Comparison of ENCODE assay signal across 35 cellular contexts in the genomic region with DNA sequence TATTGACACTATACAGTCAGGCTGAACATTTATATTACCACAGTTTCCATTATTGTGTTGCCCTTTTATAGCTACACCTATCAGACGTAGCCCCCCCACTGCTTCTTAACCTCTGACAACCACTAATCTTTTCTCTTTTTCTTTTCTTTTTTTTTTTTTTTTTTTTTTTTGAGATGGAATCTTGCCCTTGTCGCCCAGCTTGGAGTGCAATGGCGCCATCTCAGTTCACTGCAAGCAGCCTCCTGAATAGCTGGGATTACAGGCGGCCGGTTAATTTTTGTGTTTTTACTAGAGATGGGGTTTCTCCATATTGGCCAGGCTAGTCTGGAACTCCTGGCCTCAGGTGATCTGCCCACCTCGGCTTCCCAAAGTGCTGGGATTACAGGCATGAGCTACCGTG.
A peak's percentile ranks its signal among the peaks of the same experiment; 100 is the strongest.
DNase-seq lines count a peak whose midpoint lies in the region; ATAC-seq and TF ChIP-seq lines count a peak whose summit lies in the region.
"Had no signal": no experiment of that assay in that cellular context is flagged by ENCODE, and none has a peak within 500 bp of the region (broad histone marks: within the 10 kb centered on the region; RNA-seq: fewer than 3 reads in every experiment).

No MANE protein-coding gene starts in this region.

- peaks cover 15% of the 10 kb centered on the region for H3K79me2 ChIP-seq in HCT116 (ENCODE audit: insufficient read depth, low read length)

- peaks cover 55% of the 10 kb centered on the region for H3K36me3 Mint-ChIP-seq in endodermal cell (ENCODE audit: low read depth)
- peaks cover 40% of the 10 kb centered on the region for H3K36me3 Mint-ChIP-seq in stimulated activated memory B cell treated with anti-CD40 and anti-IgM and Interleukin-4, amounts not matched to agents 10 μg/mL and 1 μg/mL and 100 μg/mL, for 72 hours

- H3K9me2 ChIP-seq in HCT116 (ENCODE audit: insufficient read depth) = no peaks in the 10 kb centered on the region

- WGBS in endodermal cell (ENCODE audit: insufficient coverage in 1 of 2, insufficient read length in 1 of 2), 2 experiments = 91 to 96% methylated on average over 3 to 7 of the region's 7 CpGs

- H3K9me3 ChIP-seq in A673 (ENCODE audit: low read depth, low read length, poor library complexity, severe bottlenecking) (no peaks in the 10 kb centered on the region), HCT116 (ENCODE audit: control insufficient read depth in 1 of 2, insufficient read depth in 1 of 2, low read depth in 1 of 2, low read length in 2 of 2) (no peaks in the 10 kb centered on the region), endodermal cell (ENCODE audit: control insufficient read depth, low read length) (no peaks in the 10 kb centered on the region)
- H3K9me3 ChIP-seq: ascending aorta, esophagus muscularis mucosa, heart left ventricle, right lobe of liver, spleen, uterus had no signal

- H3K4me3 Mint-ChIP-seq in endodermal cell = no peak overlapping the region
- no peak overlapping the region for H3K4me3 Mint-ChIP-seq in stimulated activated memory B cell treated with anti-CD40 and anti-IgM and Interleukin-4, amounts not matched to agents 10 μg/mL and 1 μg/mL and 100 μg/mL, for 72 hours
- H3K4me3 Mint-ChIP-seq: activated CD4-positive, alpha-beta T cell treated with anti-CD3 and anti-CD28 coated beads, Interleukin-2, amount 10 ng/mL, durations not matched to agents 7 days and 5 days; activated naive CD8-positive, alpha-beta T cell treated with anti-CD3 and anti-CD28 coated beads, Interleukin-2, amount 10 ng/mL, durations not matched to agents 7 days and 5 days; activated T-cell treated with anti-CD3 and anti-CD28 coated beads, Interleukin-2, amount 50 U/mL, for 4 hours; CD4-positive, alpha-beta memory T cell; effector memory CD8-positive, alpha-beta T cell; naive thymus-derived CD4-positive, alpha-beta T cell; stimulated activated naive CD8-positive, alpha-beta T cell treated with anti-CD3 and anti-CD28 coated beads, Interleukin-15, amount 100 ng/mL, for 72 hours had no signal

- CTCF ChIA-PET in A673 (lab: Charles Lee) (no interaction called here), HCT116 (lab: Charles Lee) (interaction anchor here (0.6 to 1.2 kb wide), 2 partner anchors 17 to 324 kb away, joined by 3 to 7 read pairs; no protein-coding TSS in a partner anchor)

- ATAC-seq in HCT116 = peak; percentile 46; the same call in 1 of the 2 replicates
- ATAC-seq in HG02840 (IDR thresholded peaks at IDR 0.05; ENCODE audit: low FRiP score, unreplicated experiment) = no peak
- no peak for ATAC-seq in stimulated activated memory B cell treated with anti-CD40 and anti-IgM and Interleukin-4, amounts not matched to agents 10 μg/mL and 1 μg/mL and 100 μg/mL, for 72 hours
- no peak for ATAC-seq in GM19351 (IDR thresholded peaks at IDR 0.05; ENCODE audit: unreplicated experiment)
- ATAC-seq: activated T-cell treated with anti-CD3 and anti-CD28 coated beads, Interleukin-2, amount 50 U/mL, for 4 hours; effector memory CD8-positive, alpha-beta T cell; foreskin keratinocyte; heart left ventricle; naive thymus-derived CD4-positive, alpha-beta T cell; stimulated activated naive CD8-positive, alpha-beta T cell treated with anti-CD3 and anti-CD28 coated beads, Interleukin-15, amount 100 ng/mL, for 72 hours had no signal

- H4K20me1 ChIP-seq in HCT116 (ENCODE audit: insufficient read depth) = no peaks in the 10 kb centered on the region

- TF ChIP-seq RAD21 in HCT116 (IDR thresholded peaks at IDR 0.05; ENCODE audit: low read depth) = no peak

- no peak overlapping the region for H2AFZ ChIP-seq in HCT116 (ENCODE audit: low read depth, low read length, poor library complexity, severe bottlenecking)

- POLR2A ChIA-PET in A673 (lab: Charles Lee; ENCODE audit: low non-redundant PET) (interaction anchor here (0.6 kb wide), 1 partner anchor 19 kb away, joined by 4 read pairs; no protein-coding TSS in a partner anchor), HCT116 (lab: Charles Lee) (interaction anchor here (0.9 kb wide), 1 partner anchor 17 kb away, joined by 4 read pairs; no protein-coding TSS in a partner anchor)

- H3K4me2 ChIP-seq in HCT116 (ENCODE audit: low read length) = no peak overlapping the region

- peaks cover 3% of the 10 kb centered on the region for H3K4me1 Mint-ChIP-seq in endodermal cell
- no peaks in the 10 kb centered on the region for H3K4me1 Mint-ChIP-seq in stimulated activated memory B cell treated with anti-CD40 and anti-IgM and Interleukin-4, amounts not matched to agents 10 μg/mL and 1 μg/mL and 100 μg/mL, for 72 hours
- H3K4me1 Mint-ChIP-seq: activated CD4-positive, alpha-beta T cell treated with anti-CD3 and anti-CD28 coated beads, Interleukin-2, amount 10 ng/mL, durations not matched to agents 7 days and 5 days; activated naive CD8-positive, alpha-beta T cell treated with anti-CD3 and anti-CD28 coated beads, Interleukin-2, amount 10 ng/mL, durations not matched to agents 7 days and 5 days had no signal

- DNase-seq in A673 (ENCODE audit: low spot score) = no peak
- no peak for DNase-seq in HCT116 (ENCODE audit: low read depth, low spot score)
- DNase-seq in SK-MEL-5 (ENCODE audit: low read depth, low spot score) = peak; percentile 25
- peak; percentile 69 for DNase-seq in endodermal cell
- DNase-seq in stimulated activated CD4-positive, alpha-beta T cell treated with anti-CD3 and anti-CD28 coated beads, Interleukin-2, amount 100 ng/mL, for 24 hours = no peak
- DNase-seq: activated CD4-positive, alpha-beta T cell treated with anti-CD3 and anti-CD28 coated beads, Interleukin-2, amount 10 ng/mL, durations not matched to agents 7 days and 5 days; activated gamma-delta T cell treated with Interleukin-2 at 50 U/mL for 16 hours; activated naive CD8-positive, alpha-beta T cell treated with anti-CD3 and anti-CD28 coated beads, Interleukin-2, amount 10 ng/mL, durations not matched to agents 7 days and 5 days; activated T-cell treated with anti-CD3 and anti-CD28 coated beads, Interleukin-2, amount 50 U/mL, for 4 hours; AML-193; caudate nucleus; effector memory CD8-positive, alpha-beta T cell; foreskin keratinocyte; heart left ventricle; KG1; midbrain; NCI-H1417 treated with DMSO at 0.1 percent for 48 hours; NCI-H2029 treated with DMSO at 0.1 percent for 48 hours; NCI-H345; NCI-H748 treated with DMSO at 0.1 percent for 48 hours; right lobe of liver; SHP77 treated with DMSO at 0.1 percent for 48 hours; spleen; stimulated activated CD8-positive, alpha-beta memory T cell treated with anti-CD3 and anti-CD28 coated beads, Interleukin-4, amount 100 ng/mL, for 48 hours; stimulated activated naive CD8-positive, alpha-beta T cell treated with anti-CD3 and anti-CD28 coated beads, Interleukin-15, amount 100 ng/mL, for 72 hours; SW 1271; uterus had no signal

- no peaks in the 10 kb centered on the region for H3K9me3 Mint-ChIP-seq in endodermal cell
- H3K9me3 Mint-ChIP-seq in stimulated activated memory B cell treated with anti-CD40 and anti-IgM and Interleukin-4, amounts not matched to agents 10 μg/mL and 1 μg/mL and 100 μg/mL, for 72 hours = no peaks in the 10 kb centered on the region
- H3K9me3 Mint-ChIP-seq: activated CD4-positive, alpha-beta T cell treated with anti-CD3 and anti-CD28 coated beads, Interleukin-2, amount 10 ng/mL, durations not matched to agents 7 days and 5 days; activated naive CD8-positive, alpha-beta T cell treated with anti-CD3 and anti-CD28 coated beads, Interleukin-2, amount 10 ng/mL, durations not matched to agents 7 days and 5 days; activated T-cell treated with anti-CD3 and anti-CD28 coated beads, Interleukin-2, amount 50 U/mL, for 4 hours; CD4-positive, alpha-beta memory T cell; effector memory CD8-positive, alpha-beta T cell; naive thymus-derived CD4-positive, alpha-beta T cell; stimulated activated naive CD8-positive, alpha-beta T cell treated with anti-CD3 and anti-CD28 coated beads, Interleukin-15, amount 100 ng/mL, for 72 hours had no signal

- intact Hi-C loops in A673 (cut with micrococcal nuclease; ENCODE audit: unreplicated experiment) = no loop called here
- intact Hi-C loops in HCT116 (cut with micrococcal nuclease) = no loop called here

- H3K27ac ChIP-seq in A673 (ENCODE audit: low read depth, low read length, poor library complexity, severe bottlenecking) (no peak overlapping the region), HCT116 (ENCODE audit: low read depth, low read length) (no peak overlapping the region), endodermal cell (ENCODE audit: low read depth, low read length) (no peak overlapping the region)
- H3K27ac ChIP-seq: ascending aorta, esophagus muscularis mucosa, foreskin keratinocyte, heart left ventricle, spleen, uterus had no signal

- no peak overlapping the region for H3K4me3 ChIP-seq in A673 (ENCODE audit: low read depth, low read length, poor library complexity, severe bottlenecking)
- H3K4me3 ChIP-seq in HCT116 (replicated peaks in 1 of 2; ENCODE audit: low read depth in 1 of 2, low read length in 2 of 2) = no peak overlapping the region
- no peak overlapping the region for H3K4me3 ChIP-seq in endodermal cell (ENCODE audit: low read length)
- H3K4me3 ChIP-seq: ascending aorta, esophagus muscularis mucosa, heart left ventricle, right lobe of liver, spleen, uterus had no signal

- H3K36me3 ChIP-seq in A673 (ENCODE audit: insufficient read depth, low read length, poor library complexity, severe bottlenecking) = peaks cover 6% of the 10 kb centered on the region
- H3K36me3 ChIP-seq in HCT116 (ENCODE audit: control insufficient read depth in 1 of 2, insufficient read depth in 2 of 2, low read length in 2 of 2) = peaks cover 4 to 7% of the 10 kb centered on the region in 2 experiments; a peak in 2 of 4 replicates
- peaks cover 61% of the 10 kb centered on the region for H3K36me3 ChIP-seq in endodermal cell (ENCODE audit: control insufficient read depth, insufficient read depth, low read length)
- H3K36me3 ChIP-seq: uterus had no signal

- H3K27ac Mint-ChIP-seq in endodermal cell = no peak overlapping the region
- H3K27ac Mint-ChIP-seq in stimulated activated memory B cell treated with anti-CD40 and anti-IgM and Interleukin-4, amounts not matched to agents 10 μg/mL and 1 μg/mL and 100 μg/mL, for 72 hours = no peak overlapping the region
- H3K27ac Mint-ChIP-seq: activated CD4-positive, alpha-beta T cell treated with anti-CD3 and anti-CD28 coated beads, Interleukin-2, amount 10 ng/mL, durations not matched to agents 7 days and 5 days; activated naive CD8-positive, alpha-beta T cell treated with anti-CD3 and anti-CD28 coated beads, Interleukin-2, amount 10 ng/mL, durations not matched to agents 7 days and 5 days; effector memory CD8-positive, alpha-beta T cell; naive thymus-derived CD4-positive, alpha-beta T cell; progenitor cell of endocrine pancreas had no signal

- no peak overlapping the region for H3K9ac ChIP-seq in HCT116 (ENCODE audit: low read length)
- no peak overlapping the region for H3K9ac ChIP-seq in endodermal cell (ENCODE audit: extremely low read depth, low read length, poor library complexity, severe bottlenecking)

- H3K27me3 ChIP-seq in A673 (replicated peaks; ENCODE audit: insufficient read depth, low read depth, low read length, poor library complexity) (no peaks in the 10 kb centered on the region), HCT116 (ENCODE audit: insufficient read depth, low read length) (no peaks in the 10 kb centered on the region), endodermal cell (ENCODE audit: control insufficient read depth, insufficient read depth, low read length, poor library complexity, severe bottlenecking) (no peaks in the 10 kb centered on the region)
- H3K27me3 ChIP-seq: ascending aorta, esophagus muscularis mucosa, foreskin keratinocyte, heart left ventricle, right lobe of liver, spleen, uterus had no signal

- H3K4me1 ChIP-seq in A673 (ENCODE audit: insufficient read depth, low read length, poor library complexity, severe bottlenecking) = no peaks in the 10 kb centered on the region
- no peaks in the 10 kb centered on the region for H3K4me1 ChIP-seq in HCT116 (ENCODE audit: control insufficient read depth in 1 of 2, insufficient read depth in 2 of 2, low read length in 2 of 2)
- no peaks in the 10 kb centered on the region for H3K4me1 ChIP-seq in endodermal cell (ENCODE audit: control insufficient read depth, insufficient read depth, low read length)
- H3K4me1 ChIP-seq: ascending aorta, esophagus muscularis mucosa, foreskin keratinocyte, heart left ventricle, spleen, uterus had no signal

- in situ Hi-C loops in SK-MEL-5 (cut with HindIII; ENCODE audit: low pct_unique_long_range_greater_than_20kb, low sequenced_read_pairs) = no loop called here

- peak; percentile 26; the same call in 1 of the 2 replicates for TF ChIP-seq CTCF in A673 (conservative IDR thresholded peaks at IDR 0.05; ENCODE audit: low read depth, low read length)
- TF ChIP-seq CTCF in HCT116 (IDR thresholded peaks at IDR 0.05 in 2 of 3, conservative IDR thresholded peaks at IDR 0.05 in 1 of 3; ENCODE audit: borderline replicate concordance in 1 of 3, insufficient read depth in 1 of 3, low read depth in 2 of 3, low read length in 2 of 3) = 0 out of 6 replicates have a peak, but pooled peaks of 2 of the 3 experiments have one; percentile 13 to 14
- peak; percentile 59 for TF ChIP-seq CTCF in endodermal cell (conservative IDR thresholded peaks at IDR 0.05)

- TF ChIP-seq POLR2A in HCT116 (IDR thresholded peaks at IDR 0.05; ENCODE audit: borderline replicate concordance, extremely low read depth, insufficient read depth, insufficient read length) = no peak

- RAD21 ChIA-PET in HCT116 (lab: Charles Lee; ENCODE audit: low non-redundant PET in 1 of 2, low total read pairs in 2 of 2, uncharacterized antibody in 2 of 2, unreplicated experiment in 2 of 2) = no interaction called here

- BruUV-seq in A673 (replicated peaks; lab: Mats Ljungman, UMichigan) = no TSS peak
- no TSS peak for BruUV-seq in HCT116 (replicated peaks; lab: Mats Ljungman, UMichigan)

- H3K27me3 Mint-ChIP-seq in endodermal cell (ENCODE audit: insufficient read depth) = no peaks in the 10 kb centered on the region
- H3K27me3 Mint-ChIP-seq in stimulated activated memory B cell treated with anti-CD40 and anti-IgM and Interleukin-4, amounts not matched to agents 10 μg/mL and 1 μg/mL and 100 μg/mL, for 72 hours = no peaks in the 10 kb centered on the region
- H3K27me3 Mint-ChIP-seq: activated CD4-positive, alpha-beta T cell treated with anti-CD3 and anti-CD28 coated beads, Interleukin-2, amount 10 ng/mL, durations not matched to agents 7 days and 5 days; activated naive CD8-positive, alpha-beta T cell treated with anti-CD3 and anti-CD28 coated beads, Interleukin-2, amount 10 ng/mL, durations not matched to agents 7 days and 5 days; CD4-positive, alpha-beta memory T cell; effector memory CD8-positive, alpha-beta T cell; naive thymus-derived CD4-positive, alpha-beta T cell; progenitor cell of endocrine pancreas; stimulated activated naive CD8-positive, alpha-beta T cell treated with anti-CD3 and anti-CD28 coated beads, Interleukin-15, amount 100 ng/mL, for 72 hours had no signal

Comparison
In these comparisons a context has a peak if more than half of its experiments do, and no peak if none do; other contexts are left out.
1. DNase-seq: peak in SK-MEL-5 (single experiment) and endodermal cell (single experiment); none in A673 (single experiment), HCT116 (single experiment) and stimulated activated CD4-positive, alpha-beta T cell treated with anti-CD3 and anti-CD28 coated beads, Interleukin-2, amount 100 ng/mL, for 24 hours (0 of 2).
2. Peak in every context shown above with its lines, with median percentiles within 50 percentile points of each other: CTCF ChIP-seq.